In the genomic region with DNA sequence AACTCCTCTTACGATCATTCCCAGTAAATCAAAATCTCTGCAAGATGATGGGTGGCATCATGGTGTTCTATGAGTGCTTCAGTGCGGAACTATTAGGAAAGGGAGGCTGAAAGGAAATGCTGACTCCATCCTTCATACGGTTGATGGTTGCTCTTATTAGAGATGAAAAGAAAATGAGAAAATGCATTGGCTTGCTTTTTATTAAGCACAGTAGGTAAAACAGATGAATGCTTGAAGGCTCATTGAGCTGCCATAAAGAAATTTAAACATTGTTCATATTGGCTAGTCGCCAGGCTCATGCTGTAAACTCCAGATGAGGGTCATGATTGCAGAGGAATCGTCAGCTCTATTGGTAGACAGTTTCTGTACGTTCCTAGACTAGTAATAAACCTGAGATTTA, we compare ENCODE assay signal across 16 cellular contexts.
"Had no signal": no experiment of that assay in that cellular context is flagged by ENCODE, and none has a peak within 500 bp of the region (broad histone marks: within the 10 kb centered on the region; RNA-seq: fewer than 3 reads in every experiment).

No MANE protein-coding gene starts in this region.

- H3K4me3 Mint-ChIP-seq: activated B cell treated with CpG ODN at 0.5 μM for 24 hours; activated CD4-positive, alpha-beta T cell treated with anti-CD3 and anti-CD28 coated beads, Interleukin-2, amount 10 ng/mL, durations not matched to agents 24 days and 14 days; activated naive CD8-positive, alpha-beta T cell; naive B cell; stimulated activated memory B cell treated with anti-CD40 and anti-IgM and Interleukin-4, amounts not matched to agents 10 μg/mL and 1 μg/mL and 100 μg/mL, for 72 hours had no signal

- H3K27me3 Mint-ChIP-seq: activated B cell treated with CpG ODN at 0.5 μM for 24 hours; activated CD4-positive, alpha-beta T cell treated with anti-CD3 and anti-CD28 coated beads, Interleukin-2, amount 10 ng/mL, durations not matched to agents 24 days and 14 days; activated naive CD8-positive, alpha-beta T cell; naive B cell; stimulated activated memory B cell treated with anti-CD40 and anti-IgM and Interleukin-4, amounts not matched to agents 10 μg/mL and 1 μg/mL and 100 μg/mL, for 72 hours had no signal

- H3K4me1 Mint-ChIP-seq: activated B cell treated with CpG ODN at 0.5 μM for 24 hours; activated CD4-positive, alpha-beta T cell treated with anti-CD3 and anti-CD28 coated beads, Interleukin-2, amount 10 ng/mL, durations not matched to agents 24 days and 14 days; naive B cell; stimulated activated memory B cell treated with anti-CD40 and anti-IgM and Interleukin-4, amounts not matched to agents 10 μg/mL and 1 μg/mL and 100 μg/mL, for 72 hours had no signal

- DNase-seq: activated B cell treated with CpG ODN at 0.5 μM for 24 hours; activated CD4-positive, alpha-beta T cell treated with anti-CD3 and anti-CD28 coated beads, Interleukin-2, amount 10 ng/mL, durations not matched to agents 24 days and 14 days; activated gamma-delta T cell treated with Interleukin-2 at 50 U/mL for 16 hours; amniotic stem cell; body of pancreas; central memory CD4-positive, alpha-beta T cell; cortex of kidney; effector CD8-positive, alpha-beta T cell; hippocampal formation; left lung; naive B cell; sigmoid colon; stimulated activated CD4-positive, alpha-beta T cell treated with anti-CD3 and anti-CD28 coated beads, Interleukin-2, amount 100 ng/mL, for 24 hours had no signal

- H3K27me3 ChIP-seq: body of pancreas, left lung, sigmoid colon had no signal

- H3K27ac ChIP-seq: body of pancreas, left lung, parathyroid adenoma, sigmoid colon had no signal

- H3K9me3 Mint-ChIP-seq: activated B cell treated with CpG ODN at 0.5 μM for 24 hours; activated CD4-positive, alpha-beta T cell treated with anti-CD3 and anti-CD28 coated beads, Interleukin-2, amount 10 ng/mL, durations not matched to agents 24 days and 14 days; stimulated activated memory B cell treated with anti-CD40 and anti-IgM and Interleukin-4, amounts not matched to agents 10 μg/mL and 1 μg/mL and 100 μg/mL, for 72 hours had no signal

- H3K36me3 Mint-ChIP-seq: activated naive CD8-positive, alpha-beta T cell; naive B cell; stimulated activated memory B cell treated with anti-CD40 and anti-IgM and Interleukin-4, amounts not matched to agents 10 μg/mL and 1 μg/mL and 100 μg/mL, for 72 hours had no signal

- H3K27ac Mint-ChIP-seq: activated B cell treated with CpG ODN at 0.5 μM for 24 hours; activated CD4-positive, alpha-beta T cell treated with anti-CD3 and anti-CD28 coated beads, Interleukin-2, amount 10 ng/mL, durations not matched to agents 24 days and 14 days; activated naive CD8-positive, alpha-beta T cell; naive B cell; stimulated activated memory B cell treated with anti-CD40 and anti-IgM and Interleukin-4, amounts not matched to agents 10 μg/mL and 1 μg/mL and 100 μg/mL, for 72 hours had no signal

- H3K4me3 ChIP-seq: body of pancreas, left lung, sigmoid colon had no signal
